ENCODE assay signal across 23 cellular contexts in genomic region chr6:142339969-142340368, GRCh38. TPM values are rescaled to one million over a fixed set of nuclear protein-coding genes. Genes with fewer than 3 reads are reported as not detected.
"Had no signal": no experiment of that assay in that cellular context is flagged by ENCODE, and none has a peak within 500 bp of the region (broad histone marks: within the 10 kb centered on the region; RNA-seq: fewer than 3 reads in every experiment).

No MANE protein-coding gene starts in this region.

- H2AFZ ChIP-seq: neural progenitor cell had no signal

- H3K9me3 Mint-ChIP-seq: natural killer cell treated with Interleukin-12 subunit alpha and Interleukin-12 subunit beta and Interleukin-15 and Interleukin-18, amount 100 ng/mL, for 72 hours; neural progenitor cell; stimulated activated naive B cell treated with anti-CD40 and anti-IgM and Interleukin-4, amounts not matched to agents 10 μg/mL and 1 μg/mL and 100 μg/mL, for 72 hours; stimulated activated naive CD8-positive, alpha-beta T cell treated with anti-CD3 and anti-CD28 coated beads, Interleukin-15, amount 100 ng/mL, for 72 hours had no signal

- FAIRE-seq: pancreas had no signal

- H3K4me1 ChIP-seq: gastroesophageal sphincter, neural progenitor cell, spleen, testis, upper lobe of right lung, vagina had no signal

- H3K27ac Mint-ChIP-seq: natural killer cell treated with Interleukin-12 subunit alpha and Interleukin-12 subunit beta and Interleukin-15 and Interleukin-18, amount 100 ng/mL, for 72 hours; neural progenitor cell; progenitor cell of endocrine pancreas; stimulated activated naive B cell treated with anti-CD40 and anti-IgM and Interleukin-4, amounts not matched to agents 10 μg/mL and 1 μg/mL and 100 μg/mL, for 72 hours; stimulated activated naive CD8-positive, alpha-beta T cell treated with anti-CD3 and anti-CD28 coated beads, Interleukin-15, amount 100 ng/mL, for 72 hours had no signal

- H3K9me3 ChIP-seq: esophagus squamous epithelium, gastroesophageal sphincter, pancreas, spleen, testis, tibial nerve, upper lobe of right lung, vagina had no signal

- H3K36me3 ChIP-seq: esophagus squamous epithelium, gastroesophageal sphincter, neural progenitor cell, pancreas, spleen, tibial nerve, upper lobe of right lung, vagina had no signal

- H3K9ac ChIP-seq: neural progenitor cell had no signal

- ATAC-seq: gastroesophageal sphincter; left lobe of liver; natural killer cell treated with Interleukin-12 subunit alpha and Interleukin-12 subunit beta and Interleukin-15 and Interleukin-18, amount 100 ng/mL, for 72 hours; pancreas; sciatic nerve; stimulated activated naive B cell treated with anti-CD40 and anti-IgM and Interleukin-4, amounts not matched to agents 10 μg/mL and 1 μg/mL and 100 μg/mL, for 72 hours; stimulated activated naive CD8-positive, alpha-beta T cell treated with anti-CD3 and anti-CD28 coated beads, Interleukin-15, amount 100 ng/mL, for 72 hours; upper lobe of right lung had no signal

- H3K27ac ChIP-seq: esophagus squamous epithelium, gastroesophageal sphincter, neural progenitor cell, pancreas, spleen, testis, tibial nerve, upper lobe of right lung, vagina had no signal

- H3K4me3 ChIP-seq: esophagus squamous epithelium, gastroesophageal sphincter, neural progenitor cell, pancreas, spleen, testis, tibial nerve, upper lobe of right lung, vagina had no signal

- H3K27me3 ChIP-seq: esophagus squamous epithelium, gastroesophageal sphincter, neural progenitor cell, pancreas, testis, tibial nerve, upper lobe of right lung, vagina had no signal

- DNase-seq: dermis blood vessel endothelial cell; esophagus squamous epithelium; foreskin fibroblast; glutamatergic neuron; islet precursor cell; nucleus accumbens; pancreas; spleen; stimulated activated CD4-positive, alpha-beta T cell treated with anti-CD3 and anti-CD28 coated beads, Interleukin-15, amount 100 ng/mL, for 24 hours; stimulated activated CD4-positive, alpha-beta T cell treated with anti-CD3 and anti-CD28 coated beads, Interleukin-1b, Interleukin-23, amount 100 ng/mL, for 48 hours; stimulated activated CD4-positive, alpha-beta T cell treated with anti-CD3 and anti-CD28 coated beads, Interleukin-4, amount 100 ng/mL, for 4 hours; stimulated activated naive B cell treated with anti-CD40 and anti-IgM and Interleukin-4, amounts not matched to agents 10 μg/mL and 1 μg/mL and 100 μg/mL, for 72 hours; stimulated activated naive CD8-positive, alpha-beta T cell treated with anti-CD3 and anti-CD28 coated beads, Interleukin-15, amount 100 ng/mL, for 72 hours; testis; upper lobe of right lung had no signal

- H3K4me2 ChIP-seq: neural progenitor cell had no signal

- H3K36me3 Mint-ChIP-seq: natural killer cell treated with Interleukin-12 subunit alpha and Interleukin-12 subunit beta and Interleukin-15 and Interleukin-18, amount 100 ng/mL, for 72 hours; neural progenitor cell; stimulated activated naive B cell treated with anti-CD40 and anti-IgM and Interleukin-4, amounts not matched to agents 10 μg/mL and 1 μg/mL and 100 μg/mL, for 72 hours had no signal

- H3K4me3 Mint-ChIP-seq: natural killer cell treated with Interleukin-12 subunit alpha and Interleukin-12 subunit beta and Interleukin-15 and Interleukin-18, amount 100 ng/mL, for 72 hours; neural progenitor cell; stimulated activated naive B cell treated with anti-CD40 and anti-IgM and Interleukin-4, amounts not matched to agents 10 μg/mL and 1 μg/mL and 100 μg/mL, for 72 hours; stimulated activated naive CD8-positive, alpha-beta T cell treated with anti-CD3 and anti-CD28 coated beads, Interleukin-15, amount 100 ng/mL, for 72 hours had no signal

- H3K4me1 Mint-ChIP-seq: stimulated activated naive B cell treated with anti-CD40 and anti-IgM and Interleukin-4, amounts not matched to agents 10 μg/mL and 1 μg/mL and 100 μg/mL, for 72 hours; stimulated activated naive CD8-positive, alpha-beta T cell treated with anti-CD3 and anti-CD28 coated beads, Interleukin-15, amount 100 ng/mL, for 72 hours had no signal

- H3K27me3 Mint-ChIP-seq: progenitor cell of endocrine pancreas; stimulated activated naive B cell treated with anti-CD40 and anti-IgM and Interleukin-4, amounts not matched to agents 10 μg/mL and 1 μg/mL and 100 μg/mL, for 72 hours; stimulated activated naive CD8-positive, alpha-beta T cell treated with anti-CD3 and anti-CD28 coated beads, Interleukin-15, amount 100 ng/mL, for 72 hours had no signal

RNA-seq across cellular contexts. Expression of gene ADGRG6, which starts 38.2 kb away (rescaled TPM):
- total RNA-seq: natural killer cell treated with Interleukin-12 subunit alpha and Interleukin-12 subunit beta and Interleukin-15 and Interleukin-18, amount 100 ng/mL, for 72 hours had no signal
